In the genomic region with DNA sequence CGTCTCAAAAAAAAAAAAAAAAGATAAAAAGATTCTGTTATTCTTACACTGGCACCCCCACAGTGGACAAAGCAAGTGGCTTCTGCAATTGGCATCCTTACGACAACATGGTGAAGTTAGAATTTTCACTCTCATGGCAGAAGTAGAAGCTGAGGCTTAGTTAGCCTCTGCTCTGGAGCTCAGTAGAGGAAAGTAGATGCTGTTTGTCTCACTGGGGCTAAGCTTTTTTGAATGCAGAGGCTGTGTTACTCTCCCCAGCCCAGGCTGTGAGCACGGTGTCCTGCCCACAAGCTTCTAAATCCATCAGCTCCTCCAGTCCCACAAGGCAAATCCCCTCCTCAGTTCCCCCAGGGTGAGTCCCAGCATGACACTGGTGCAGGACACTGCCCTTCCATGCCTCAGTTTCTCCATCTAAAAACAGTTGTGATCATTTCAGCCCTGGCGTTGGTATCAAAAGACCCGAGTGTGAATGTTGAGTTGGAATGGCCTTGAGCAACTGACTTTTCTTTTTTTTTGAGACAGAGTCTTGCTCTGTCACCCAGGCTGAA, we compare ENCODE assay signal across 1 cellular context.
TF ChIP-seq lines count a peak whose summit lies in the region.

No MANE protein-coding gene starts in this region.

TF ChIP-seq in SK-N-SH treated with all-trans-retinoic acid at 6 μM for 48 hours, 23 proteins besides CTCF, POLR2A, EP300 and RAD21:
- TF ChIP-seq ZFP3 (CRISPR knock-in tag; IDR thresholded peaks at IDR 0.05) (no peak), ZFP30 (CRISPR knock-in tag; IDR thresholded peaks at IDR 0.05) (no peak)
